ENCODE assay signal across 22 cellular contexts in the genomic region with DNA sequence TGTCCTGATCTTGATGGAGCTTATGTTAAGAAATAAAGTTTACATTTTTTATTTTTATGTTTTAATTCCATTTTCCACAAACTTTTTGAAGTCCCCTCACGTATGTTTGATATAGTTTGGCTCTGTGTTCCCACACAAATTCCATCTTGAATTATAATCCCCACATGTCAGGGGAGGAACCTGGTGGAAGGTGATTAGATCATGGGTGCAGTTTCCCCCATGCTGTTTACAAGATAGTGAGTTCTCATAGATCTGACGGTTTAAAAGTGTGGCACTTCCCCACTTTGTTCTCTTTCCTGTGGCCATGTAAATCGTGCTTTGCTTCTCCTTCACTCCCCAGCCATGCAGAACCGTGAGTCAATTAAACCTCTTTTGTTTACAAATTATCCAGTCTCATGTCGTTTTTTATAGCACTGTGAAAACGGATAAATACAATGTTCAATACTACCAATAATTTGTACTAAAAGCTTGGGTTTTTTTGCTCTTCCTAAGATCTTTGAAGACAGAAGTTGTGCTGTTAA.
"Had no signal": no experiment of that assay in that cellular context is flagged by ENCODE, and none has a peak within 500 bp of the region (broad histone marks: within the 10 kb centered on the region; RNA-seq: fewer than 3 reads in every experiment).

No MANE protein-coding gene starts in this region.

- H3K27ac ChIP-seq: brain microvascular endothelial cell, left lung, psoas muscle, SK-N-MC, spleen, tibial nerve had no signal

- ATAC-seq: activated CD4-positive, alpha-beta T cell treated with anti-CD3 and anti-CD28 coated beads for 36 hours; esophagus mucosa; left lung; pancreas; psoas muscle; right cardiac atrium had no signal

- H3K9me3 Mint-ChIP-seq: activated naive CD4-positive, alpha-beta T cell treated with anti-CD3 and anti-CD28 coated beads for 36 hours; activated T-helper 1 cell treated with anti-CD3 and anti-CD28 coated beads, Interleukin-12 subunit alpha, Interleukin-12 subunit beta, Interleukin-2, Interleukin-4 antibody, amounts not matched to agents 30 ng/mL and 10 ng/mL and 1 ng/mL, durations not matched to agents 14 hours and 24 hours and 36 hours had no signal

- H3K27ac Mint-ChIP-seq: activated B cell treated with CpG ODN at 0.5 μM for 24 hours; activated CD4-positive, alpha-beta T cell treated with anti-CD3 and anti-CD28 coated beads for 36 hours; activated naive CD4-positive, alpha-beta T cell treated with anti-CD3 and anti-CD28 coated beads for 36 hours; activated naive CD8-positive, alpha-beta T cell treated with anti-CD3 and anti-CD28 coated beads, Interleukin-2, amount 10 ng/mL, durations not matched to agents 7 days and 5 days; activated T-helper 1 cell treated with anti-CD3 and anti-CD28 coated beads, Interleukin-12 subunit alpha, Interleukin-12 subunit beta, Interleukin-2, Interleukin-4 antibody, amounts not matched to agents 30 ng/mL and 10 ng/mL and 1 ng/mL, durations not matched to agents 14 hours and 24 hours and 36 hours had no signal

- DNase-seq: activated B cell treated with CpG ODN at 0.5 μM for 24 hours; activated CD4-positive, alpha-beta T cell treated with anti-CD3 and anti-CD28 coated beads for 36 hours; activated effector memory CD4-positive, alpha-beta T cell treated with anti-CD3 and anti-CD28 coated beads, Interleukin-2, amount 50 U/mL, for 16 hours; activated naive CD4-positive, alpha-beta T cell treated with anti-CD3 and anti-CD28 coated beads for 36 hours; activated naive CD8-positive, alpha-beta T cell treated with anti-CD3 and anti-CD28 coated beads, Interleukin-2, amount 10 ng/mL, durations not matched to agents 7 days and 5 days; activated T-cell treated with anti-CD3 and anti-CD28 coated beads for 4 hours; brain microvascular endothelial cell; cortex of kidney; foreskin fibroblast; head of caudate nucleus; hippocampal formation; kidney glomerular epithelial cell; left lung; pancreas; psoas muscle; spleen; stimulated activated naive CD4-positive, alpha-beta T cell had no signal
